ENCODE assay signal across 1 cellular context in the genomic region with DNA sequence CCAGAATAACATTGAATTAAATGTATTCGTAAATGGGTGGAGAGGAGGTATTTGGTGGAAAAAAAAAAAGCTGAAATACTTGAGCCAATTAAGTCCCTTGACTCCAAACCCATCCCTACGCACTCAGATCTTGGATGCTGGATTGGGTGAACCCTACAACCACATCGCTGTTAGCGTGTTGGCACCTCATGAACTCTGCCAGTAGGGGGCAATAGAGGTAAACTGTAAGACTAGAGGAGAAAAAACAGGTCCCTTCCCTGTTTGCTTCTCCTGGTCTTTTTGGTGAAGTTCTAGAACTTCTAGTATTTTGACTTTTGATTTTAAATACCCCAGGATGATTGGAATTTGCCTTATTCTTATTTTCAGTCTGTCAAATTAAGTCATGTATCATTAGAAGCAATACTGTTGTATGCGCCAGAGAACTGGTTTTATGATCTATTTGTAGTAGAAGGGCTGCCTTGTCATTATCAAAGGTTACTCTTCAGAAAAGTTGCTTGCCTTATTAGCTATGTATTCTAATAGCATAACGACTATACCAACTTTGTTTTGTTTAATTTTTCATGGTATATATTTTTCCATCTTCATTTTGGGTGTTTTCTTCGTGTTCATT.
TF ChIP-seq lines count a peak whose summit lies in the region.

No MANE protein-coding gene starts in this region.

TF ChIP-seq in GM23338, 12 proteins besides CTCF, POLR2A, EP300 and RAD21:
- TF ChIP-seq, protein P1, sequence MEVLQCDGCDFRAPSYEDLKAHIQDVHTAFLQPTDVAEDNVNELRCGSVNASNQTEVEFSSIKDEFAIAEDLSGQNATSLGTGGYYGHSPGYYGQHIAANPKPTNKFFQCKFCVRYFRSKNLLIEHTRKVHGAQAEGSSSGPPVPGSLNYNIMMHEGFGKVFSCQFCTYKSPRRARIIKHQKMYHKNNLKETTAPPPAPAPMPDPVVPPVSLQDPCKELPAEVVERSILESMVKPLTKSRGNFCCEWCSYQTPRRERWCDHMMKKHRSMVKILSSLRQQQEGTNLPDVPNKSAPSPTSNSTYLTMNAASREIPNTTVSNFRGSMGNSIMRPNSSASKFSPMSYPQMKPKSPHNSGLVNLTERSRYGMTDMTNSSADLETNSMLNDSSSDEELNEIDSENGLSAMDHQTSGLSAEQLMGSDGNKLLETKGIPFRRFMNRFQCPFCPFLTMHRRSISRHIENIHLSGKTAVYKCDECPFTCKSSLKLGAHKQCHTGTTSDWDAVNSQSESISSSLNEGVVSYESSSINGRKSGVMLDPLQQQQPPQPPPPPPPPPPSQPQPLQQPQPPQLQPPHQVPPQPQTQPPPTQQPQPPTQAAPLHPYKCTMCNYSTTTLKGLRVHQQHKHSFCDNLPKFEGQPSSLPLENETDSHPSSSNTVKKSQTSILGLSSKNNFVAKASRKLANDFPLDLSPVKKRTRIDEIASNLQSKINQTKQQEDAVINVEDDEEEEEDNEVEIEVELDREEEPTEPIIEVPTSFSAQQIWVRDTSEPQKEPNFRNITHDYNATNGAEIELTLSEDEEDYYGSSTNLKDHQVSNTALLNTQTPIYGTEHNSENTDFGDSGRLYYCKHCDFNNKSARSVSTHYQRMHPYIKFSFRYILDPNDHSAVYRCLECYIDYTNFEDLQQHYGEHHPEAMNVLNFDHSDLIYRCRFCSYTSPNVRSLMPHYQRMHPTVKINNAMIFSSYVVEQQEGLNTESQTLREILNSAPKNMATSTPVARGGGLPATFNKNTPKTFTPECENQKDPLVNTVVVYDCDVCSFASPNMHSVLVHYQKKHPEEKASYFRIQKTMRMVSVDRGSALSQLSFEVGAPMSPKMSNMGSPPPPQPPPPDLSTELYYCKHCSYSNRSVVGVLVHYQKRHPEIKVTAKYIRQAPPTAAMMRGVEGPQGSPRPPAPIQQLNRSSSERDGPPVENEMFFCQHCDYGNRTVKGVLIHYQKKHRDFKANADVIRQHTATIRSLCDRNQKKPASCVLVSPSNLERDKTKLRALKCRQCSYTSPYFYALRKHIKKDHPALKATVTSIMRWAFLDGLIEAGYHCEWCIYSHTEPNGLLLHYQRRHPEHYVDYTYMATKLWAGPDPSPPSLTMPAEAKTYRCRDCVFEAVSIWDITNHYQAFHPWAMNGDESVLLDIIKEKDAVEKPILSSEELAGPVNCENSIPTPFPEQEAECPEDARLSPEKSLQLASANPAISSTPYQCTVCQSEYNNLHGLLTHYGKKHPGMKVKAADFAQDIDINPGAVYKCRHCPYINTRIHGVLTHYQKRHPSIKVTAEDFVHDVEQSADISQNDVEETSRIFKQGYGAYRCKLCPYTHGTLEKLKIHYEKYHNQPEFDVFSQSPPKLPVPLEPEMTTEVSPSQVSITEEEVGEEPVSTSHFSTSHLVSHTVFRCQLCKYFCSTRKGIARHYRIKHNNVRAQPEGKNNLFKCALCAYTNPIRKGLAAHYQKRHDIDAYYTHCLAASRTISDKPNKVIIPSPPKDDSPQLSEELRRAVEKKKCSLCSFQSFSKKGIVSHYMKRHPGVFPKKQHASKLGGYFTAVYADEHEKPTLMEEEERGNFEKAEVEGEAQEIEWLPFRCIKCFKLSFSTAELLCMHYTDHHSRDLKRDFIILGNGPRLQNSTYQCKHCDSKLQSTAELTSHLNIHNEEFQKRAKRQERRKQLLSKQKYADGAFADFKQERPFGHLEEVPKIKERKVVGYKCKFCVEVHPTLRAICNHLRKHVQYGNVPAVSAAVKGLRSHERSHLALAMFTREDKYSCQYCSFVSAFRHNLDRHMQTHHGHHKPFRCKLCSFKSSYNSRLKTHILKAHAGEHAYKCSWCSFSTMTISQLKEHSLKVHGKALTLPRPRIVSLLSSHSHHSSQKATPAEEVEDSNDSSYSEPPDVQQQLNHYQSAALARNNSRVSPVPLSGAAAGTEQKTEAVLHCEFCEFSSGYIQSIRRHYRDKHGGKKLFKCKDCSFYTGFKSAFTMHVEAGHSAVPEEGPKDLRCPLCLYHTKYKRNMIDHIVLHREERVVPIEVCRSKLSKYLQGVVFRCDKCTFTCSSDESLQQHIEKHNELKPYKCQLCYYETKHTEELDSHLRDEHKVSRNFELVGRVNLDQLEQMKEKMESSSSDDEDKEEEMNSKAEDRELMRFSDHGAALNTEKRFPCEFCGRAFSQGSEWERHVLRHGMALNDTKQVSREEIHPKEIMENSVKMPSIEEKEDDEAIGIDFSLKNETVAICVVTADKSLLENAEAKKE (CRISPR knock-in tag; IDR thresholded peaks at IDR 0.05) = no peak
- TF ChIP-seq REST (IDR thresholded peaks at IDR 0.05; ENCODE audit: unreplicated experiment) = no peak
- TF ChIP-seq JUNB (IDR thresholded peaks at IDR 0.05; ENCODE audit: unreplicated experiment) = no peak
- no peak for TF ChIP-seq NANOG (IDR thresholded peaks at IDR 0.05; ENCODE audit: borderline replicate concordance)
- no peak for TF ChIP-seq ZNF331 (CRISPR knock-in tag; IDR thresholded peaks at IDR 0.05; ENCODE audit: low read depth)
- no peak for TF ChIP-seq EZH2 (IDR thresholded peaks at IDR 0.05; ENCODE audit: low read depth, unreplicated experiment)
- no peak for TF ChIP-seq EZH2phosphoT487 (IDR thresholded peaks at IDR 0.05; ENCODE audit: unreplicated experiment)
- no peak for TF ChIP-seq ZNF114 (CRISPR knock-in tag; IDR thresholded peaks at IDR 0.05)
- TF ChIP-seq STAT1 (IDR thresholded peaks at IDR 0.05; ENCODE audit: unreplicated experiment) = no peak
- TF ChIP-seq CREB1 (CRISPR knock-in tag; IDR thresholded peaks at IDR 0.05; ENCODE audit: low read depth) = no peak
- no peak for TF ChIP-seq POLR2AphosphoS5 (IDR thresholded peaks at IDR 0.05; ENCODE audit: low read depth)
- no peak for TF ChIP-seq ETS1 (IDR thresholded peaks at IDR 0.05)
